Comparison of ENCODE assay signal across 23 cellular contexts in genomic region chr19:46825731-46826055, GRCh38. TPM values are rescaled to one million over a fixed set of nuclear protein-coding genes. Genes with fewer than 3 reads are reported as not detected.
A peak's percentile ranks its signal among the peaks of the same experiment; 100 is the strongest.
DNase-seq lines count a peak whose midpoint lies in the region; ATAC-seq and TF ChIP-seq lines count a peak whose summit lies in the region.
"Had no signal": no experiment of that assay in that cellular context is flagged by ENCODE, and none has a peak within 500 bp of the region (broad histone marks: within the 10 kb centered on the region; RNA-seq: fewer than 3 reads in every experiment).

No MANE protein-coding gene starts in this region.

- H3K79me2 ChIP-seq in DOHH2 (ENCODE audit: control insufficient read depth, low read length), result no peaks in the 10 kb centered on the region

- no peak for TF ChIP-seq CTCF in DOHH2 (IDR thresholded peaks at IDR 0.05; ENCODE audit: low read depth, low read length, poor library complexity, severe bottlenecking)
- TF ChIP-seq CTCF in VCaP (conservative IDR thresholded peaks at IDR 0.05), result no peak
- no peak for TF ChIP-seq CTCF in heart left ventricle (IDR thresholded peaks at IDR 0.05)

- H3K9ac ChIP-seq in BLaER1 treated with 17β-estradiol and CSF1 and Interleukin-3, amounts not matched to agents 10 nM and 100 nM, result peak overlapping the region in 6 of 11 experiments; percentile 5 to 65 (median 45); a peak in 8 of 22 replicates

- H3K4me2 ChIP-seq in BLaER1 treated with 17β-estradiol and CSF1 and Interleukin-3, amounts not matched to agents 10 nM and 100 nM, result peak overlapping the region in 10 of 11 experiments; percentile 50 to 94 (median 84); a peak in 18 of 22 replicates
- peak overlapping the region; percentile 60 for H3K4me2 ChIP-seq in DOHH2 (ENCODE audit: low read length)

- peaks cover 64 to 81% (median 72%) of the 10 kb centered on the region in 10 experiments for H3K4me1 ChIP-seq in BLaER1 treated with 17β-estradiol and CSF1 and Interleukin-3, amounts not matched to agents 10 nM and 100 nM
- H3K4me1 ChIP-seq in DOHH2 (ENCODE audit: control insufficient read depth, low read length) (peaks cover 46% of the 10 kb centered on the region), heart left ventricle (peaks cover 0 to 35% (median 0%) of the 10 kb centered on the region in 12 donors)

- no peaks in the 10 kb centered on the region for H3K9me2 ChIP-seq in DOHH2 (replicated peaks; ENCODE audit: control insufficient read depth, low read length)

- ATAC-seq in memory B cell (ENCODE audit: low read depth) (no peak), heart left ventricle (no peak)
- ATAC-seq: activated CD4-positive, alpha-beta T cell treated with anti-CD3 and anti-CD28 coated beads for 36 hours; HepG2; right cardiac atrium had no signal

- peak overlapping the region in 8 of 11 experiments; percentile 28 to 93 (median 62); a peak in 14 of 22 replicates for H3K27ac ChIP-seq in BLaER1 treated with 17β-estradiol and CSF1 and Interleukin-3, amounts not matched to agents 10 nM and 100 nM
- no peak overlapping the region for H3K27ac ChIP-seq in DOHH2 (ENCODE audit: low read depth, low read length)
- H3K27ac ChIP-seq in VCaP, result 0 out of 2 replicates have a peak overlapping the region, but pooled peaks have one; percentile 55
- no peak overlapping the region for H3K27ac ChIP-seq in heart left ventricle
- H3K27ac ChIP-seq: brain microvascular endothelial cell had no signal

- no peaks in the 10 kb centered on the region for H3K27me3 ChIP-seq in BLaER1 treated with 17β-estradiol and CSF1 and Interleukin-3, amounts not matched to agents 10 nM and 100 nM
- H3K27me3 ChIP-seq in DOHH2 (ENCODE audit: control insufficient read depth, low read length), result no peaks in the 10 kb centered on the region
- H3K27me3 ChIP-seq in heart left ventricle, result no peaks in the 10 kb centered on the region
- H3K27me3 ChIP-seq: brain microvascular endothelial cell, spleen had no signal

- peaks cover 0 to 10% (median 0%) of the 10 kb centered on the region in 11 experiments; a peak in 4 of 22 replicates for H4K20me1 ChIP-seq in BLaER1 treated with 17β-estradiol and CSF1 and Interleukin-3, amounts not matched to agents 10 nM and 100 nM
- H4K20me1 ChIP-seq in DOHH2 (ENCODE audit: control insufficient read depth, insufficient read depth, low read depth, low read length), result no peaks in the 10 kb centered on the region

- no peak overlapping the region for H3K4me3 ChIP-seq in BLaER1 treated with 17β-estradiol and CSF1 and Interleukin-3, amounts not matched to agents 10 nM and 100 nM
- H3K4me3 ChIP-seq in DOHH2 (ENCODE audit: low read length), result peak overlapping the region; percentile 52
- H3K4me3 ChIP-seq in heart left ventricle, result no peak overlapping the region
- H3K4me3 ChIP-seq: lung had no signal

- intact Hi-C loops in heart left ventricle (cut with DNase I), result loop anchor here in 2 of 10 donors (2.0 to 5.0 kb wide), 2 partner anchors 25 to 38 kb away; partner anchors contain the start of gene SLC1A5 (in 1 of the 2)

- H3K27ac Mint-ChIP-seq in memory B cell, result peak overlapping the region; percentile 89
- H3K27ac Mint-ChIP-seq: activated CD4-positive, alpha-beta T cell treated with anti-CD3 and anti-CD28 coated beads for 36 hours had no signal

- H3K27me3 Mint-ChIP-seq in memory B cell, result no peaks in the 10 kb centered on the region
- H3K27me3 Mint-ChIP-seq: activated CD4-positive, alpha-beta T cell treated with anti-CD3 and anti-CD28 coated beads for 36 hours; activated T-cell treated with anti-CD3 and anti-CD28 coated beads, Interleukin-2, amount 50 U/mL, for 24 hours; CD4-positive, alpha-beta memory T cell had no signal

- no peaks in the 10 kb centered on the region for H3K36me3 Mint-ChIP-seq in memory B cell
- H3K36me3 Mint-ChIP-seq: CD4-positive, alpha-beta memory T cell had no signal

- no peak for DNase-seq in memory B cell (ENCODE audit: low spot score in 2 of 2)
- DNase-seq in AG20443 (ENCODE audit: low spot score), result no peak
- DNase-seq in heart left ventricle, result no peak
- DNase-seq in middle frontal gyrus (ENCODE audit: extremely low spot score, low spot score), result no peak
- DNase-seq: activated CD4-positive, alpha-beta T cell treated with anti-CD3 and anti-CD28 coated beads for 36 hours; activated naive CD4-positive, alpha-beta T cell treated with Interleukin-2 at 50 U/mL for 16 hours; activated T-cell treated with anti-CD3 and anti-CD28 coated beads, Interleukin-2, amount 50 U/mL, for 24 hours; brain microvascular endothelial cell; effector CD4-positive, alpha-beta T cell; head of caudate nucleus; kidney glomerular epithelial cell; NCI-H524; posterior cingulate gyrus; right cardiac atrium; RPMI8226; spleen; stimulated activated CD4-positive, alpha-beta T cell treated with anti-CD3 and anti-CD28 coated beads, Interleukin-2, amount 100 ng/mL, for 48 hours had no signal

- H3K9me3 Mint-ChIP-seq in memory B cell, result no peaks in the 10 kb centered on the region
- H3K9me3 Mint-ChIP-seq: activated T-cell treated with anti-CD3 and anti-CD28 coated beads, Interleukin-2, amount 50 U/mL, for 24 hours; CD4-positive, alpha-beta memory T cell had no signal

- peaks cover 3% of the 10 kb centered on the region; the same call in 1 of the 2 replicates for H3F3A ChIP-seq in DOHH2 (ENCODE audit: control insufficient read depth, insufficient read depth)

- WGBS in heart left ventricle, 4 donors, result 86 to 93% (median 88%) methylated on average over 5 of the region's 5 CpGs

- TF ChIP-seq POLR2A in heart left ventricle (IDR thresholded peaks at IDR 0.05), result no peak

- no peaks in the 10 kb centered on the region for H3K36me3 ChIP-seq in BLaER1 treated with 17β-estradiol and CSF1 and Interleukin-3, amounts not matched to agents 10 nM and 100 nM
- no peaks in the 10 kb centered on the region for H3K36me3 ChIP-seq in DOHH2 (ENCODE audit: control insufficient read depth, low read length)
- no peaks in the 10 kb centered on the region for H3K36me3 ChIP-seq in heart left ventricle
- H3K36me3 ChIP-seq: brain microvascular endothelial cell, spleen had no signal

- no peaks in the 10 kb centered on the region for H3K9me3 ChIP-seq in BLaER1 treated with 17β-estradiol and CSF1 and Interleukin-3, amounts not matched to agents 10 nM and 100 nM (replicated peaks in 1 of 11)
- no peaks in the 10 kb centered on the region for H3K9me3 ChIP-seq in DOHH2 (ENCODE audit: control insufficient read depth, insufficient read depth, low read length)
- H3K9me3 ChIP-seq in heart left ventricle, result no peaks in the 10 kb centered on the region
- H3K9me3 ChIP-seq: spleen had no signal

- H3K4me1 Mint-ChIP-seq in memory B cell, result peaks cover 25% of the 10 kb centered on the region

- no peak overlapping the region for H3K4me3 Mint-ChIP-seq in memory B cell
- H3K4me3 Mint-ChIP-seq: activated CD4-positive, alpha-beta T cell treated with anti-CD3 and anti-CD28 coated beads for 36 hours; activated T-cell treated with anti-CD3 and anti-CD28 coated beads, Interleukin-2, amount 50 U/mL, for 24 hours; CD4-positive, alpha-beta memory T cell had no signal

RNA-seq across cellular contexts. Expression of gene AP2S1, which starts 25.0 kb away (rescaled TPM):
- total RNA-seq in heart left ventricle, result 100 to 1,000 TPM in 2 of 9 donors, 10 to 100 TPM in 7; 75.3 to 148 (median 84.5) TPM
- polyA plus RNA-seq in heart left ventricle, result 100 to 1,000 TPM in 1 of 2 donors, 10 to 100 TPM in 1; 85.8 to 166 TPM

RNA-seq across cellular contexts. Expression of gene ARHGAP35, which starts 35.1 kb away (rescaled TPM):
- total RNA-seq in heart left ventricle, result 10 to 100 TPM; 59.5 to 91.0 (median 77.2) TPM
- 10 to 100 TPM; 34.8 to 68.1 TPM for polyA plus RNA-seq in heart left ventricle

RNA-seq across cellular contexts. Expression of gene SLC1A5, which starts 37.3 kb away (rescaled TPM):
- total RNA-seq in heart left ventricle, result 10 to 100 TPM in 4 of 9 donors, 1 to 10 TPM in 5; 3.7 to 22.4 (median 8.9) TPM
- 10 to 100 TPM in 1 of 2 donors, 1 to 10 TPM in 1; 3.8 to 21.5 TPM for polyA plus RNA-seq in heart left ventricle

Comparison
In these comparisons a context has a peak if more than half of its experiments do, and no peak if none do; other contexts are left out.
1. H3K27ac ChIP-seq: peak in BLaER1 treated with 17β-estradiol and CSF1 and Interleukin-3, amounts not matched to agents 10 nM and 100 nM (8 of 11) and VCaP (single experiment); none in DOHH2 (single experiment) and heart left ventricle (0 of 12).